In the genomic region with DNA sequence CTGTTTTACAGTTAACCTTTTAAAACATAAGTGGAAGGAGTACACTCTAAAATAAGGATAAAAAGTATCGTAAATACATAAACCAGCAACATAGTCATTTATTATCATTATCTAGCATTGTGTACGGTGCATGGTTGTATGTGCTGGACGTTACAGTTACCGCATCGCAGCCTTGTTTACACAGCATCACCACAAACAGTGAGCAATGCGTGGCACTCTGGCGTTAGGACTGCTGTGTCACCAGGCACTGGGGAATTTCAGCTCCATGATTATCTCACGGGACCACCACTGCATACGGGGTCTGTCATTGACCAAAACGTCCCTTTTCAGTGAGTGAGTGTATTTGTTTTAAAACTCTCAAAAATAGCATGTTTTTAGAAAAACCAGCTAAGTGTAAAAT, we compare ENCODE assay signal across 18 cellular contexts.
DNase-seq lines count a peak whose midpoint lies in the region; ATAC-seq, FAIRE-seq and TF ChIP-seq lines count a peak whose summit lies in the region.
"Had no signal": no experiment of that assay in that cellular context is flagged by ENCODE, and none has a peak within 500 bp of the region (broad histone marks: within the 10 kb centered on the region; RNA-seq: fewer than 3 reads in every experiment).

No MANE protein-coding gene starts in this region.

- H4K20me1 ChIP-seq in HepG2 (ENCODE audit: insufficient read depth, low read length), result no peaks in the 10 kb centered on the region

- H3K9ac ChIP-seq in HepG2 (ENCODE audit: insufficient read depth, low read depth, low read length), result no peak overlapping the region

- H3K9me3 ChIP-seq in HepG2 (ENCODE audit: low read length) (no peaks in the 10 kb centered on the region), right lobe of liver (no peaks in the 10 kb centered on the region), RWPE2 (ENCODE audit: severe bottlenecking) (no peaks in the 10 kb centered on the region)
- H3K9me3 ChIP-seq: A549, BE2C, HAP-1 had no signal

- POLR2A ChIA-PET in HepG2 (lab: Yijun Ruan, JAX), result no interaction called here

- H3K27ac ChIP-seq in HepG2 (ENCODE audit: extremely low read length, insufficient read depth, low read length) (no peak overlapping the region), right lobe of liver (no peak overlapping the region), RWPE2 (ENCODE audit: poor library complexity, severe bottlenecking) (no peak overlapping the region)
- H3K27ac ChIP-seq: A549, C4-2B had no signal

- H3K27me3 ChIP-seq in HepG2 (ENCODE audit: control insufficient read depth in 1 of 2, insufficient read depth in 2 of 2, low read length in 2 of 2) (peaks cover 3 to 27% of the 10 kb centered on the region in 2 experiments; a peak in 3 of 5 replicates), right lobe of liver (no peaks in the 10 kb centered on the region), RWPE2 (ENCODE audit: insufficient read depth, poor library complexity, severe bottlenecking) (no peaks in the 10 kb centered on the region)
- H3K27me3 ChIP-seq: BE2C had no signal

- H3K79me2 ChIP-seq in HepG2 (ENCODE audit: insufficient read depth, low read length), result no peaks in the 10 kb centered on the region

- CTCF ChIA-PET in HepG2 (lab: Yijun Ruan, JAX; ENCODE audit: low intra/inter-chr PET ratio, low total read pairs), result no interaction called here

- TF ChIP-seq EP300 in HepG2 (IDR thresholded peaks at IDR 0.05; ENCODE audit: low read depth in 2 of 2, low read length in 2 of 2) (no peak), HepG2 (CRISPR knock-in tag; IDR thresholded peaks at IDR 0.05; ENCODE audit: borderline replicate concordance) (no peak)

- H3K4me1 ChIP-seq in HepG2 (ENCODE audit: insufficient read depth, low read length), result no peaks in the 10 kb centered on the region
- no peaks in the 10 kb centered on the region for H3K4me1 ChIP-seq in right lobe of liver
- no peaks in the 10 kb centered on the region for H3K4me1 ChIP-seq in RWPE2 (ENCODE audit: insufficient read depth, poor library complexity, severe bottlenecking)
- H3K4me1 ChIP-seq: A549, BE2C, HAP-1 had no signal

- intact Hi-C loops in HepG2 (cut with micrococcal nuclease; ENCODE audit: unreplicated experiment), result no loop called here
- intact Hi-C loops in right lobe of liver (cut with DNase I), result no loop called here

- H3K4me2 ChIP-seq in HepG2 (ENCODE audit: low read depth, low read length), result no peak overlapping the region
- H3K4me2 ChIP-seq: A549 had no signal

- DNase-seq in HepG2 (ENCODE audit: low spot score), result no peak
- DNase-seq in right lobe of liver, result no peak
- DNase-seq in NCI-H748 (lab: John Stamatoyannopoulos, UW; ENCODE audit: unreplicated experiment), result peak; percentile 62
- no peak for DNase-seq in RWPE2 (ENCODE audit: low spot score)
- no peak for DNase-seq in KG1 (lab: John Stamatoyannopoulos, UW)
- no peak for DNase-seq in NCI-H2171 (lab: John Stamatoyannopoulos, UW)
- no peak for DNase-seq in effector CD8-positive, alpha-beta T cell (lab: John Stamatoyannopoulos, UW)
- DNase-seq: BE2C; CD4-positive, alpha-beta memory T cell; COR-L47; DMS53; GF-D8 had no signal

- FAIRE-seq in HepG2 (lab: Jason Lieb, UNC), result no peak
- FAIRE-seq: A549, D721Med, GM19239, H1 had no signal

- BruUV-seq in HepG2 (replicated peaks; lab: Mats Ljungman, UMichigan), result no TSS peak

- no peak overlapping the region for H3K4me3 ChIP-seq in HepG2 (replicated peaks in 1 of 3; ENCODE audit: insufficient read depth in 1 of 3, low read depth in 2 of 3, low read length in 3 of 3)
- H3K4me3 ChIP-seq in right lobe of liver, result no peak overlapping the region
- no peak overlapping the region for H3K4me3 ChIP-seq in RWPE2 (ENCODE audit: severe bottlenecking)
- H3K4me3 ChIP-seq: A549, HAP-1 had no signal

- no peak for TF ChIP-seq RAD21 in HepG2 (CRISPR knock-in tag; IDR thresholded peaks at IDR 0.05)

- WGBS in HepG2 (ENCODE audit: low lambda C conversion rate), result 18% methylated on average over 10 of the region's 10 CpGs
- 63% methylated on average over 10 of the region's 10 CpGs for WGBS in right lobe of liver (ENCODE audit: insufficient coverage, low coverage, low lambda C conversion rate, missing lambda C conversion rate)

- in situ Hi-C loops in HepG2 (cut with HindIII; ENCODE audit: extremely low pct_ligation_motif_present, low pct_unique_long_range_greater_than_20kb), result no loop called here

- no peaks in the 10 kb centered on the region for H3K36me3 ChIP-seq in HepG2 (replicated peaks in 1 of 2; ENCODE audit: control insufficient read depth in 1 of 2, insufficient read depth in 2 of 2, low read length in 2 of 2)
- H3K36me3 ChIP-seq in right lobe of liver, result no peaks in the 10 kb centered on the region
- H3K36me3 ChIP-seq in RWPE2 (ENCODE audit: low read depth), result no peaks in the 10 kb centered on the region
- H3K36me3 ChIP-seq: BE2C, HAP-1 had no signal

- TF ChIP-seq CTCF in HepG2 (CRISPR knock-in tag; IDR thresholded peaks at IDR 0.05), result no peak
- no peak for TF ChIP-seq CTCF in right lobe of liver (IDR thresholded peaks at IDR 0.05)
- no peak for TF ChIP-seq CTCF in RWPE2 (IDR thresholded peaks at IDR 0.05; ENCODE audit: poor library complexity, severe bottlenecking)

- ATAC-seq in HepG2 (peak; percentile 52; the same call in 1 of the 3 replicates), right lobe of liver (no peak), RWPE2 (ENCODE audit: low read depth) (0 out of 3 replicates have a peak, but pooled peaks have one; percentile 31)
- ATAC-seq: A549 had no signal

- TF ChIP-seq POLR2A in HepG2 (IDR thresholded peaks at IDR 0.05; ENCODE audit: insufficient read depth in 1 of 2, low read depth in 2 of 2, low read length in 2 of 2) (no peak), right lobe of liver (IDR thresholded peaks at IDR 0.05) (no peak)

- no peak overlapping the region for H2AFZ ChIP-seq in HepG2 (ENCODE audit: low read length)

TF ChIP-seq in HepG2, 621 proteins besides CTCF, POLR2A, EP300 and RAD21:
- TF ChIP-seq DPF2 (CRISPR knock-in tag; IDR thresholded peaks at IDR 0.05; ENCODE audit: borderline replicate concordance, low read depth) (no peak), FOXA1 (IDR thresholded peaks at IDR 0.05) (no peak), FOXA1 (CRISPR knock-in tag; IDR thresholded peaks at IDR 0.05) (peak; percentile 73; the same call in 1 of the 2 replicates), RBAK (CRISPR knock-in tag; IDR thresholded peaks at IDR 0.05) (no peak), ZNF747 (CRISPR knock-in tag; IDR thresholded peaks at IDR 0.05; ENCODE audit: borderline replicate concordance) (no peak), JARID2 (CRISPR knock-in tag; IDR thresholded peaks at IDR 0.05; ENCODE audit: insufficient replicate concordance) (no peak), TEAD3 (CRISPR knock-in tag; optimal IDR thresholded peaks at IDR 0.05; ENCODE audit: borderline replicate concordance) (no peak), RBM22 (optimal IDR thresholded peaks at IDR 0.05; ENCODE audit: low read length) (no peak), FOXA3 (CRISPR knock-in tag; IDR thresholded peaks at IDR 0.05) (peak; percentile 64; the same call in 1 of the 2 replicates), GATAD1 (CRISPR knock-in tag; IDR thresholded peaks at IDR 0.05) (no peak)
- TF ChIP-seq, protein P1, sequence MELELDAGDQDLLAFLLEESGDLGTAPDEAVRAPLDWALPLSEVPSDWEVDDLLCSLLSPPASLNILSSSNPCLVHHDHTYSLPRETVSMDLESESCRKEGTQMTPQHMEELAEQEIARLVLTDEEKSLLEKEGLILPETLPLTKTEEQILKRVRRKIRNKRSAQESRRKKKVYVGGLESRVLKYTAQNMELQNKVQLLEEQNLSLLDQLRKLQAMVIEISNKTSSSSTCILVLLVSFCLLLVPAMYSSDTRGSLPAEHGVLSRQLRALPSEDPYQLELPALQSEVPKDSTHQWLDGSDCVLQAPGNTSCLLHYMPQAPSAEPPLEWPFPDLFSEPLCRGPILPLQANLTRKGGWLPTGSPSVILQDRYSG (CRISPR knock-in tag; IDR thresholded peaks at IDR 0.05), result no peak
TF ChIP-seq in HepG2: peak in this region for 2.

Comparison
In these comparisons a context has a peak if more than half of its experiments do, and no peak if none do; other contexts are left out.
1. ATAC-seq: peak in HepG2 (single experiment) and RWPE2 (single experiment); none in right lobe of liver (0 of 4).